8 cellular contexts compared by ENCODE assay signal in the genomic region with DNA sequence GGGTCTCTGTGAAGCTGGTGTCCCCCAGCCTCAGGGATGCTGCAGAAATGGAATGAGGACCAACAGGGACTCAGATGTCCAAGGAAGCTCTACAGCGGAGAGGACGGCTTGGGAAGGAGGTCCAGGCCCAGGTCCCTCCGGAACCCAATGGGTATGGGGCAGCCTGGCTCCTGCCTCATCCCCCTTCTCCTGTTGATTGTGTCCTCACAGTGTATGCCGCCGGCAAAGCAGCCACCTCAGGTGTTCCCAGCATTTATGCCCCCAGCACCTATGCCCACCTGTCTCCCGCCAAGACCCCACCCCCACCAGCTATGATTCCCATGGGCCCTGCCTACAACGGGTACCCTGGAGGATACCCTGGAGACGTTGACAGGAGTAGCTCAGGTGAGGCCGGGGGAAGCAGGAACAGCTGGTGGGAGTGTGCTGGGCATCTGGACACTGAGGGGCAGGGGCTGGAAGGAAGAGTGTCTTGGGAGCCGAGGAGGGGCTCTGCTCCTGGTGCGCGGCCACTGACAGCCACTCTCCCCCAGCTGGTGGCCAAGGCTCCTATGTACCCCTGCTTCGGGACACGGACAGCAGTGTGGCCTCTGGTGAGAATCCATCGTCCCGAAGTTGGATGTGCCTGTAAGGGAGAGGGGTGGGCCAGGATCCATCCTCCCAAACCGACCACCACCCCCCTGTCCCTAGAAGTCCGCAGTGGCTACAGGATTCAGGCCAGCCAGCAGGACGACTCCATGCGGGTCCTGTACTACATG. TPM values are rescaled to one million over a fixed set of nuclear protein-coding genes. Genes with fewer than 3 reads are reported as not detected.
DNase-seq lines count a peak whose midpoint lies in the region; ATAC-seq and TF ChIP-seq lines count a peak whose summit lies in the region.

No MANE protein-coding gene starts in this region.

- TF ChIP-seq CTCF in GM12875 (IDR thresholded peaks at IDR 0.05; ENCODE audit: borderline replicate concordance, insufficient read depth, low read depth, low read length): no peak
- TF ChIP-seq CTCF in gastroesophageal sphincter (IDR thresholded peaks at IDR 0.05): no peak
- no peak for TF ChIP-seq CTCF in sigmoid colon (IDR thresholded peaks at IDR 0.05)

- H3K27me3 Mint-ChIP-seq in activated CD4-positive, alpha-beta memory T cell treated with anti-CD3 and anti-CD28 coated beads for 36 hours: no peaks in the 10 kb centered on the region

- H3K27ac Mint-ChIP-seq in activated CD4-positive, alpha-beta memory T cell treated with anti-CD3 and anti-CD28 coated beads for 36 hours: peak overlapping the region; percentile 52

- H3K36me3 Mint-ChIP-seq in activated CD4-positive, alpha-beta memory T cell treated with anti-CD3 and anti-CD28 coated beads for 36 hours: peaks cover 26% of the 10 kb centered on the region

- no peaks in the 10 kb centered on the region for H3K27me3 ChIP-seq in gastroesophageal sphincter
- H3K27me3 ChIP-seq in sigmoid colon: no peaks in the 10 kb centered on the region

- CTCF ChIA-PET in activated CD4-positive, alpha-beta memory T cell treated with anti-CD3 and anti-CD28 coated beads for 36 hours (lab: Charles Lee): interaction anchor here (0.8 to 1.6 kb wide), 2 partner anchors 55 to 125 kb away, joined by 3 to 5 read pairs; no protein-coding TSS in a partner anchor

- H3K4me3 ChIP-seq in GM12875 (ENCODE audit: low read depth, low read length) (peak overlapping the region; percentile 60), gastroesophageal sphincter (peak overlapping the region in 1 of 2 donors; percentile 71), sigmoid colon (peak overlapping the region in 3 of 4 donors; percentile 66 to 75 (median 75))

- H3K36me3 ChIP-seq in gastroesophageal sphincter: peaks cover 0 to 14% of the 10 kb centered on the region in 2 donors
- H3K36me3 ChIP-seq in sigmoid colon: peaks cover 0 to 13% (median 12%) of the 10 kb centered on the region in 4 donors

- peak overlapping the region; percentile 87 for H3K4me3 Mint-ChIP-seq in activated CD4-positive, alpha-beta memory T cell treated with anti-CD3 and anti-CD28 coated beads for 36 hours

- POLR2A ChIA-PET in activated CD4-positive, alpha-beta memory T cell treated with anti-CD3 and anti-CD28 coated beads for 36 hours (lab: Charles Lee): interaction anchor here (0.7 kb wide), 1 partner anchor 55 kb away, joined by 3 read pairs; no protein-coding TSS in a partner anchor

- TF ChIP-seq POLR2A in gastroesophageal sphincter (IDR thresholded peaks at IDR 0.05): no peak
- TF ChIP-seq POLR2A in sigmoid colon (IDR thresholded peaks at IDR 0.05): no peak

- intact Hi-C loops in activated CD4-positive, alpha-beta memory T cell treated with anti-CD3 and anti-CD28 coated beads for 36 hours (cut with micrococcal nuclease): loop anchor here (5.0 kb wide), 1 partner anchor 124 kb away; a partner anchor contains a TSS
- intact Hi-C loops in sigmoid colon (cut with DNase I): loop anchor here (10.0 kb wide), 2 partner anchors 122 to 348 kb away; a partner anchor contains a TSS

- DNase-seq in activated CD4-positive, alpha-beta memory T cell treated with anti-CD3 and anti-CD28 coated beads for 36 hours: no peak
- no peak for DNase-seq in sigmoid colon
- no peak for DNase-seq in GOT3 (lab: John Stamatoyannopoulos, UW)
- DNase-seq in GF-D8 (lab: John Stamatoyannopoulos, UW): no peak
- no peak for DNase-seq in H4 (ENCODE audit: low spot score)
- no peak for DNase-seq in NCI-H510A (lab: John Stamatoyannopoulos, UW)

- H3K27ac ChIP-seq in gastroesophageal sphincter (peak overlapping the region in 3 of 4 donors; percentile 91 to 96 (median 93)), sigmoid colon (peak overlapping the region; percentile 91 to 98 (median 94))

- WGBS in gastroesophageal sphincter (ENCODE audit: low coverage in 1 of 2), 2 donors: 83 to 90% methylated on average over 2 to 3 of the region's 20 CpGs
- 88 to 90% methylated on average over 20 of the region's 20 CpGs for WGBS in sigmoid colon, 2 donors

- peaks cover 0 to 43% (median 35%) of the 10 kb centered on the region in 3 donors for H3K4me1 ChIP-seq in gastroesophageal sphincter
- H3K4me1 ChIP-seq in sigmoid colon: peaks cover 0 to 40% (median 28%) of the 10 kb centered on the region in 4 donors

- H3K9me3 ChIP-seq in gastroesophageal sphincter (no peaks in the 10 kb centered on the region), sigmoid colon (no peaks in the 10 kb centered on the region)

- peaks cover 23% of the 10 kb centered on the region for H3K4me1 Mint-ChIP-seq in activated CD4-positive, alpha-beta memory T cell treated with anti-CD3 and anti-CD28 coated beads for 36 hours (ENCODE audit: low read depth)

- no peak for ATAC-seq in gastroesophageal sphincter

- TF ChIP-seq EP300 in gastroesophageal sphincter (IDR thresholded peaks at IDR 0.05) (no peak), sigmoid colon (IDR thresholded peaks at IDR 0.05) (no peak)

- no peaks in the 10 kb centered on the region for H3K9me3 Mint-ChIP-seq in activated CD4-positive, alpha-beta memory T cell treated with anti-CD3 and anti-CD28 coated beads for 36 hours

RNA-seq across cellular contexts. Expression of a gene that starts 2.4 kb away (rescaled TPM):
- total RNA-seq in activated CD4-positive, alpha-beta memory T cell treated with anti-CD3 and anti-CD28 coated beads for 36 hours: 100 to 1,000 TPM; 117 to 121 TPM
- total RNA-seq in gastroesophageal sphincter (100 to 1,000 TPM in 1 of 4 donors, 10 to 100 TPM in 3; 75.1 to 137 (median 93.0) TPM), sigmoid colon (100 to 1,000 TPM in 3 of 4 donors, 10 to 100 TPM in 1; 76.8 to 120 (median 102) TPM)
- polyA plus RNA-seq in sigmoid colon: 10 to 100 TPM; 72.8 to 98.3 (median 76.3) TPM
- 64.0 and 65.0 TPM in 2 replicates for total RNA-seq in H4 (2014; rRNA removed; shearing (Covaris generic))

RNA-seq across cellular contexts. Expression of a gene that starts 16.0 kb away (rescaled TPM):
- not detected for total RNA-seq in activated CD4-positive, alpha-beta memory T cell treated with anti-CD3 and anti-CD28 coated beads for 36 hours
- total RNA-seq in gastroesophageal sphincter (not detected), sigmoid colon (1 to 10 TPM in 1 of 4 donors, not detected in 3; 3.1 TPM)
- polyA plus RNA-seq in sigmoid colon: under 1 TPM; under 0.01 to 0.92 (median 0.61) TPM
- total RNA-seq in H4 (2014; rRNA removed; shearing (Covaris generic)): 0.15 TPM in 1 of 2 replicates, not detected in the other

RNA-seq across cellular contexts. Expression of a gene that starts 17.5 kb away (rescaled TPM):
- 10 to 100 TPM; 25.4 to 28.7 TPM for total RNA-seq in activated CD4-positive, alpha-beta memory T cell treated with anti-CD3 and anti-CD28 coated beads for 36 hours
- 1 to 10 TPM; 3.3 to 6.6 (median 5.2) TPM for total RNA-seq in gastroesophageal sphincter
- total RNA-seq in sigmoid colon: 1 to 10 TPM in 3 of 4 donors, under 1 TPM in 1; 0.68 to 3.6 (median 2.3) TPM
- 100 to 1,000 TPM in 1 of 3 donors, 10 to 100 TPM in 2; 51.8 to 218 (median 61.9) TPM for polyA plus RNA-seq in sigmoid colon
- 1.1 and 1.7 TPM in 2 replicates for total RNA-seq in H4 (2014; rRNA removed; shearing (Covaris generic))

RNA-seq across cellular contexts. Expression of a gene that starts 25.6 kb away (rescaled TPM):
- under 1 TPM; 0.43 to 0.44 TPM for total RNA-seq in activated CD4-positive, alpha-beta memory T cell treated with anti-CD3 and anti-CD28 coated beads for 36 hours
- total RNA-seq in gastroesophageal sphincter: under 1 TPM in 1 of 4 donors, not detected in 3; 0.40 TPM
- total RNA-seq in sigmoid colon: 1 to 10 TPM in 1 of 4 donors, not detected in 3; 6.1 TPM
- polyA plus RNA-seq in sigmoid colon: under 1 TPM in 1 of 3 donors, not detected in 2; 0.06 TPM
- total RNA-seq in H4 (2014; rRNA removed; shearing (Covaris generic)): 0.43 TPM in 1 of 2 replicates, not detected in the other

RNA-seq across cellular contexts. Expression of a gene that starts 37.8 kb away (rescaled TPM):
- under 1 TPM in 1 of 2 experiments, not detected in 1; 0.19 TPM for total RNA-seq in activated CD4-positive, alpha-beta memory T cell treated with anti-CD3 and anti-CD28 coated beads for 36 hours
- not detected for total RNA-seq in gastroesophageal sphincter
- total RNA-seq in sigmoid colon: not detected
- polyA plus RNA-seq in sigmoid colon: not detected
- total RNA-seq in H4 (2014; rRNA removed; shearing (Covaris generic)): not detected in 2 replicates
